In genomic region chr9:118701985-118702384, GRCh38 we compare ENCODE assay signal across 31 cellular contexts.
"Had no signal": no experiment of that assay in that cellular context is flagged by ENCODE, and none has a peak within 500 bp of the region (broad histone marks: within the 10 kb centered on the region; RNA-seq: fewer than 3 reads in every experiment).

No MANE protein-coding gene starts in this region.

- H3K27ac Mint-ChIP-seq: activated CD4-positive, alpha-beta memory T cell treated with anti-CD3 and anti-CD28 coated beads, Interleukin-2, amount 10 ng/mL, durations not matched to agents 7 days and 5 days; activated CD4-positive, alpha-beta T cell treated with anti-CD3 and anti-CD28 coated beads, Interleukin-2, amount 10 ng/mL, durations not matched to agents 7 days and 5 days; activated naive CD4-positive, alpha-beta T cell treated with anti-CD3 and anti-CD28 coated beads, Interleukin-2, amount 10 ng/mL, durations not matched to agents 7 days and 5 days; activated naive CD4-positive, alpha-beta T cell treated with anti-CD3 and anti-CD28 coated beads, Interleukin-2, amount 50 U/mL, for 72 hours; activated naive CD8-positive, alpha-beta T cell treated with anti-CD3 and anti-CD28 coated beads, Interleukin-2, amount 10 ng/mL, durations not matched to agents 7 days and 5 days; activated T-cell treated with anti-CD3 and anti-CD28 coated beads, Interleukin-2, amount 50 U/mL, for 24 hours; activated T-cell treated with anti-CD3 and anti-CD28 coated beads, Interleukin-2, amount 50 U/mL, for 72 hours; T-helper 2 cell treated with Interferon-gamma antibody and Interleukin-4, amounts not matched to agents 5 μg/mL and 100 μg/mL, for 36 hours had no signal

- H3K4me1 ChIP-seq: ascending aorta, breast epithelium, colonic mucosa, esophagus squamous epithelium, gastroesophageal sphincter, heart right ventricle had no signal

- H3K9me3 Mint-ChIP-seq: brain had no signal

- H3K4me3 Mint-ChIP-seq: activated CD4-positive, alpha-beta memory T cell treated with anti-CD3 and anti-CD28 coated beads, Interleukin-2, amount 10 ng/mL, durations not matched to agents 7 days and 5 days; activated CD4-positive, alpha-beta T cell treated with anti-CD3 and anti-CD28 coated beads, Interleukin-2, amount 10 ng/mL, durations not matched to agents 7 days and 5 days; activated naive CD4-positive, alpha-beta T cell treated with anti-CD3 and anti-CD28 coated beads, Interleukin-2, amount 10 ng/mL, durations not matched to agents 7 days and 5 days; activated naive CD8-positive, alpha-beta T cell treated with anti-CD3 and anti-CD28 coated beads, Interleukin-2, amount 10 ng/mL, durations not matched to agents 7 days and 5 days; activated T-cell treated with anti-CD3 and anti-CD28 coated beads, Interleukin-2, amount 50 U/mL, for 24 hours; activated T-cell treated with anti-CD3 and anti-CD28 coated beads, Interleukin-2, amount 50 U/mL, for 72 hours; brain; T-helper 2 cell treated with Interferon-gamma antibody and Interleukin-4, amounts not matched to agents 5 μg/mL and 100 μg/mL, for 36 hours had no signal

- H3K36me3 Mint-ChIP-seq: activated naive CD4-positive, alpha-beta T cell treated with anti-CD3 and anti-CD28 coated beads, Interleukin-2, amount 10 ng/mL, durations not matched to agents 7 days and 5 days; activated naive CD4-positive, alpha-beta T cell treated with anti-CD3 and anti-CD28 coated beads, Interleukin-2, amount 50 U/mL, for 72 hours; activated naive CD8-positive, alpha-beta T cell treated with anti-CD3 and anti-CD28 coated beads, Interleukin-2, amount 10 ng/mL, durations not matched to agents 7 days and 5 days; brain had no signal

- H3K27me3 Mint-ChIP-seq: activated CD4-positive, alpha-beta memory T cell treated with anti-CD3 and anti-CD28 coated beads, Interleukin-2, amount 10 ng/mL, durations not matched to agents 7 days and 5 days; activated CD4-positive, alpha-beta T cell treated with anti-CD3 and anti-CD28 coated beads, Interleukin-2, amount 10 ng/mL, durations not matched to agents 7 days and 5 days; activated naive CD4-positive, alpha-beta T cell treated with anti-CD3 and anti-CD28 coated beads, Interleukin-2, amount 10 ng/mL, durations not matched to agents 7 days and 5 days; activated naive CD8-positive, alpha-beta T cell treated with anti-CD3 and anti-CD28 coated beads, Interleukin-2, amount 10 ng/mL, durations not matched to agents 7 days and 5 days; activated T-cell treated with anti-CD3 and anti-CD28 coated beads, Interleukin-2, amount 50 U/mL, for 24 hours had no signal

- DNase-seq: activated CD4-positive, alpha-beta memory T cell treated with anti-CD3 and anti-CD28 coated beads, Interleukin-2, amount 10 ng/mL, durations not matched to agents 7 days and 5 days; activated CD4-positive, alpha-beta T cell treated with anti-CD3 and anti-CD28 coated beads for 1 hour; activated CD4-positive, alpha-beta T cell treated with anti-CD3 and anti-CD28 coated beads for 4 hours; activated CD4-positive, alpha-beta T cell treated with anti-CD3 and anti-CD28 coated beads, Interleukin-2, amount 10 ng/mL, durations not matched to agents 7 days and 5 days; activated CD4-positive, alpha-beta T cell treated with anti-CD3 and anti-CD28 coated beads, Interleukin-2, amount 50 U/mL, for 4 hours; activated CD8-positive, alpha-beta memory T cell treated with anti-CD3 and anti-CD28 coated beads, Interleukin-2, amount 50 U/mL, for 48 hours; activated gamma-delta T cell; activated naive CD4-positive, alpha-beta T cell; activated naive CD4-positive, alpha-beta T cell treated with anti-CD3 and anti-CD28 coated beads, Interleukin-2, amount 10 ng/mL, durations not matched to agents 7 days and 5 days; activated naive CD8-positive, alpha-beta T cell treated with anti-CD3 and anti-CD28 coated beads, Interleukin-2, amount 10 ng/mL, durations not matched to agents 7 days and 5 days; activated T-cell treated with anti-CD3 and anti-CD28 coated beads for 4 hours; activated T-cell treated with anti-CD3 and anti-CD28 coated beads, Interleukin-2, amount 50 U/mL, for 24 hours; activated T-cell treated with anti-CD3 and anti-CD28 coated beads, Interleukin-2, amount 50 U/mL, for 72 hours; central memory CD4-positive, alpha-beta T cell; cerebellar nuclear complex; colonic mucosa; effector CD8-positive, alpha-beta T cell; esophagus squamous epithelium; foreskin melanocyte; heart right ventricle; T1000; WERI-Rb-1 had no signal

- H3K27ac ChIP-seq: ascending aorta, breast epithelium, cardiac muscle cell, colonic mucosa, epithelial cell of prostate, esophagus squamous epithelium, gastroesophageal sphincter, heart right ventricle, hepatocyte, WERI-Rb-1 had no signal

- H3K4me3 ChIP-seq: ascending aorta, breast epithelium, cardiac muscle cell, colonic mucosa, esophagus squamous epithelium, gastroesophageal sphincter, heart right ventricle, hepatocyte had no signal

- H3K27me3 ChIP-seq: ascending aorta, breast epithelium, cardiac muscle cell, colonic mucosa, esophagus squamous epithelium, gastroesophageal sphincter, heart right ventricle, hepatocyte had no signal

- H3K4me1 Mint-ChIP-seq: activated CD4-positive, alpha-beta memory T cell treated with anti-CD3 and anti-CD28 coated beads, Interleukin-2, amount 10 ng/mL, durations not matched to agents 7 days and 5 days; activated CD4-positive, alpha-beta T cell treated with anti-CD3 and anti-CD28 coated beads, Interleukin-2, amount 10 ng/mL, durations not matched to agents 7 days and 5 days; activated naive CD4-positive, alpha-beta T cell treated with anti-CD3 and anti-CD28 coated beads, Interleukin-2, amount 10 ng/mL, durations not matched to agents 7 days and 5 days; activated naive CD8-positive, alpha-beta T cell treated with anti-CD3 and anti-CD28 coated beads, Interleukin-2, amount 10 ng/mL, durations not matched to agents 7 days and 5 days; brain had no signal

- H3K9me3 ChIP-seq: ascending aorta, breast epithelium, colonic mucosa, esophagus squamous epithelium, gastroesophageal sphincter had no signal

- ATAC-seq: activated naive CD4-positive, alpha-beta T cell treated with anti-CD3 and anti-CD28 coated beads, Interleukin-2, amount 50 U/mL, for 72 hours; activated T-cell treated with anti-CD3 and anti-CD28 coated beads, Interleukin-2, amount 50 U/mL, for 72 hours; gastroesophageal sphincter; heart right ventricle had no signal

- H3K36me3 ChIP-seq: ascending aorta, breast epithelium, cardiac muscle cell, colonic mucosa, esophagus squamous epithelium, gastroesophageal sphincter, heart right ventricle, WERI-Rb-1 had no signal
